ENCODE assay signal across 8 cellular contexts in the genomic region with DNA sequence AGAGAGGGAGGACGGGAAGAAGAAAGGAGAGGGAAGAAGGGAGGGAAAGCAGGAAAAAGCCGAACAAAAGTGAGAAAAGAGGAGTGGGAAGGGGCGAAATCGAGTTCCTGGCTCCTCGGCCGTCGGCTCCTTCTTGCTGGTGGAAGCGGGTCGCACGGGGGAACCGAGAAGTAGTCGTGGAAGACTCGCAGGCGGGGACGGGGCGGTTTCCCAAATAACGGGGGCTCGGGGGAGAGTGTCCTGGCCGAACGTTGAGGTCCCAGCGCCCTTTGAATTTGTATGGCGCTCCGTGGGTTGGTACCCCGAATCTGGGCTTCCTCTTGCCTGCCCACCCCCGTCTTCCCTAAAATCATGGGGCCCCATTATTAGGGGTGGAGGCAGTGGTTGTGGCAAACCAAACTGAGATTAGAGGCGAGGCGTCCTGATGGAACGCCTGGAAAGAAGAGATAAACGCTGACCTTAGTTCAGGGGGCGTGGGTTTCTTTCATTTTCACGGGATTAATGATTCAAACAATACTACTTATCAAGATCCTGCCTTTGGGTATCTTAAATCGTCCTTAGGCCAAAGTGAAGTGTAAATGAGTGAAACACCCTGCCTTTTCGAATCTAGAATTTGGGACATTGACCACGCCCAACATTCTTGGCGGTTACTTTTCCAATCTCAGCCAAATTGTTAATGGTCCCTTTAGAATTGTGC. TPM values are rescaled to one million over a fixed set of nuclear protein-coding genes. Genes with fewer than 3 reads are reported as not detected.
DNase-seq lines count a peak whose midpoint lies in the region; ATAC-seq, FAIRE-seq and TF ChIP-seq lines count a peak whose summit lies in the region.

No MANE protein-coding gene starts in this region.

- no peak for FAIRE-seq in urothelium cell line (lab: Jason Lieb, UNC)

- ATAC-seq in GM21786 (IDR thresholded peaks at IDR 0.05; ENCODE audit: unreplicated experiment) = no peak

- H3K4me3 ChIP-seq in DOHH2 (ENCODE audit: low read length) (peak overlapping the region; percentile 92), LNCaP clone FGC (ENCODE audit: low read depth, low read length) (peak overlapping the region; percentile 72), astrocyte of the cerebellum (ENCODE audit: low read depth, low read length) (peak overlapping the region; percentile 70), iPS-15b (ENCODE audit: low read depth, low read length) (peak overlapping the region; percentile 81), smooth muscle cell (peak overlapping the region; percentile 98)

- H3K36me3 ChIP-seq in DOHH2 (ENCODE audit: control insufficient read depth, low read length) (peaks cover 20% of the 10 kb centered on the region), iPS-15b (ENCODE audit: control insufficient read depth, insufficient read depth, low read length) (no peaks in the 10 kb centered on the region), smooth muscle cell (ENCODE audit: low read depth) (no peaks in the 10 kb centered on the region)

- peak overlapping the region; percentile 91 for H3K9ac ChIP-seq in iPS-15b (ENCODE audit: low read depth, low read length)
- peak overlapping the region; percentile 52 for H3K9ac ChIP-seq in smooth muscle cell (ENCODE audit: low read depth)

- H3K27ac ChIP-seq in DOHH2 (ENCODE audit: low read depth, low read length) (peak overlapping the region; percentile 69), smooth muscle cell (ENCODE audit: low read depth) (peak overlapping the region; percentile 49)

- H3K4me1 ChIP-seq in DOHH2 (ENCODE audit: control insufficient read depth, low read length) (peaks cover 44% of the 10 kb centered on the region), iPS-15b (ENCODE audit: control insufficient read depth, insufficient read depth, low read length) (peaks cover 6% of the 10 kb centered on the region), smooth muscle cell (ENCODE audit: low read depth) (peaks cover 24% of the 10 kb centered on the region)

- WGBS in smooth muscle cell (ENCODE audit: low lambda C conversion rate) = 2% methylated on average over 33 of the region's 35 CpGs

- H4K20me1 ChIP-seq in DOHH2 (ENCODE audit: control insufficient read depth, insufficient read depth, low read depth, low read length) = 0 out of 2 replicates have a peak, but pooled peaks cover 6% of the 10 kb centered on the region
- peaks cover 37% of the 10 kb centered on the region for H4K20me1 ChIP-seq in smooth muscle cell (ENCODE audit: low read depth)

- TF ChIP-seq CTCF in DOHH2 (IDR thresholded peaks at IDR 0.05; ENCODE audit: low read depth, low read length, poor library complexity, severe bottlenecking) (no peak), LNCaP clone FGC (IDR thresholded peaks at IDR 0.05; ENCODE audit: control insufficient read depth, extremely low read depth, insufficient read depth) (no peak), astrocyte of the cerebellum (IDR thresholded peaks at IDR 0.05; ENCODE audit: low read depth, low read length, missing control alignments) (no peak), smooth muscle cell (IDR thresholded peaks at IDR 0.05; ENCODE audit: borderline replicate concordance, insufficient read depth, poor library complexity, severe bottlenecking) (no peak)

- H3K27me3 ChIP-seq in DOHH2 (ENCODE audit: control insufficient read depth, low read length) (no peaks in the 10 kb centered on the region), iPS-15b (ENCODE audit: control insufficient read depth, insufficient read depth, low read length) (no peaks in the 10 kb centered on the region), smooth muscle cell (ENCODE audit: low read depth) (no peaks in the 10 kb centered on the region)

- peaks cover 10% of the 10 kb centered on the region for H3F3A ChIP-seq in DOHH2 (ENCODE audit: control insufficient read depth, insufficient read depth)
- H3F3A ChIP-seq in smooth muscle cell (ENCODE audit: low read depth) = no peaks in the 10 kb centered on the region

- H2AFZ ChIP-seq in smooth muscle cell (ENCODE audit: low read depth) = peak overlapping the region; percentile 77

- in situ Hi-C loops in astrocyte of the cerebellum (cut with HindIII; ENCODE audit: low sequenced_read_pairs) = no loop called here

- DNase-seq in LNCaP clone FGC (ENCODE audit: low read depth) = no peak
- no peak for DNase-seq in astrocyte of the cerebellum (ENCODE audit: low read depth)
- no peak for DNase-seq in smooth muscle cell (lab: John Stamatoyannopoulos, UW; ENCODE audit: unreplicated experiment)
- DNase-seq in urothelium cell line (ENCODE audit: low spot score) = no peak
- no peak for DNase-seq in GM19240 (ENCODE audit: insufficient read length, low spot score)

- H3K79me2 ChIP-seq in DOHH2 (ENCODE audit: control insufficient read depth, low read length) (peaks cover 40% of the 10 kb centered on the region), smooth muscle cell (ENCODE audit: low read depth) (peaks cover 40% of the 10 kb centered on the region)

- H3K9me3 ChIP-seq in DOHH2 (ENCODE audit: control insufficient read depth, insufficient read depth, low read length) (no peaks in the 10 kb centered on the region), iPS-15b (ENCODE audit: control insufficient read depth, insufficient read depth, low read length) (no peaks in the 10 kb centered on the region), smooth muscle cell (replicated peaks; ENCODE audit: low read depth) (no peaks in the 10 kb centered on the region)

- H3K9me2 ChIP-seq in DOHH2 (replicated peaks; ENCODE audit: control insufficient read depth, low read length) = no peaks in the 10 kb centered on the region

- H3K4me2 ChIP-seq in DOHH2 (ENCODE audit: low read length) (peak overlapping the region; percentile 86), smooth muscle cell (peak overlapping the region; percentile 95)

RNA-seq across cellular contexts. Expression of gene UBTD2, which starts 0.9 kb away (rescaled TPM):
- 38.2 and 44.0 TPM in 2 replicates for total RNA-seq in smooth muscle cell
- polyA plus RNA-seq in smooth muscle cell = 20.8 and 23.6 TPM in 2 replicates
